Comparison of ENCODE assay signal across 11 cellular contexts in genomic region chr11:62925745-62926668, GRCh38. TPM values are rescaled to one million over a fixed set of nuclear protein-coding genes. Genes with fewer than 3 reads are reported as not detected.
A peak's percentile ranks its signal among the peaks of the same experiment; 100 is the strongest.
DNase-seq lines count a peak whose midpoint lies in the region; ATAC-seq and TF ChIP-seq lines count a peak whose summit lies in the region.
"Had no signal": no experiment of that assay in that cellular context is flagged by ENCODE, and none has a peak within 500 bp of the region (broad histone marks: within the 10 kb centered on the region; RNA-seq: fewer than 3 reads in every experiment).

No MANE protein-coding gene starts in this region.

- peaks cover 64% of the 10 kb centered on the region for H3K4me1 Mint-ChIP-seq in nephron

- peaks cover 89% of the 10 kb centered on the region for H3K27me3 Mint-ChIP-seq in nephron (ENCODE audit: low read depth)

- 5% methylated on average over 71 of the region's 71 CpGs for WGBS in urinary bladder

- H3K27ac Mint-ChIP-seq in nephron, result no peak overlapping the region
- H3K27ac Mint-ChIP-seq: T-helper 1 cell treated with Interleukin-12 subunit alpha and Interleukin-12 subunit beta and Interleukin-4 antibody, amounts not matched to agents 30 μg/mL and 1 μg/mL, for 36 hours had no signal

- H3K36me3 ChIP-seq in urinary bladder (ENCODE audit: insufficient read depth), result no peaks in the 10 kb centered on the region

- no peaks in the 10 kb centered on the region for H3K36me3 Mint-ChIP-seq in nephron (ENCODE audit: low read depth)

- ATAC-seq in Right ventricle myocardium superior (ENCODE audit: poor library complexity) (peak; percentile 19), Right ventricle myocardium inferior (no peak)

- H3K4me3 ChIP-seq in fibroblast of pulmonary artery (replicated peaks; ENCODE audit: low read depth, low read length), result peak overlapping the region; percentile 30
- H3K4me3 ChIP-seq in urinary bladder (ENCODE audit: low read depth, low read length), result peak overlapping the region; percentile 8

- peak overlapping the region; percentile 44 to 70 (median 69) for H3K4me3 Mint-ChIP-seq in nephron
- H3K4me3 Mint-ChIP-seq: T-helper 1 cell treated with Interleukin-12 subunit alpha and Interleukin-12 subunit beta and Interleukin-4 antibody, amounts not matched to agents 30 μg/mL and 1 μg/mL, for 36 hours had no signal

- intact Hi-C loops in Right ventricle myocardium superior (cut with DNase I) (no loop called here), Right ventricle myocardium inferior (cut with DNase I) (loop anchor here (2.0 kb wide), 1 partner anchor 17 kb away; no protein-coding TSS in a partner anchor)

- DNase-seq in Right ventricle myocardium superior, result no peak
- no peak for DNase-seq in Right ventricle myocardium inferior (ENCODE audit: missing footprints)
- DNase-seq in fibroblast of pulmonary artery (ENCODE audit: low read depth), result no peak
- no peak for DNase-seq in NCI-H1092 treated with DMSO at 0.1 percent for 48 hours (lab: John Stamatoyannopoulos, UW)
- DNase-seq in NCI-H2081 treated with DMSO at 0.1 percent for 48 hours (lab: John Stamatoyannopoulos, UW), result no peak
- no peak for DNase-seq in cerebellum (ENCODE audit: low spot score)
- DNase-seq: anterior cingulate cortex, NCI-H1436 treated with DMSO at 0.1 percent for 48 hours had no signal

- no peaks in the 10 kb centered on the region for H3K9me3 Mint-ChIP-seq in nephron
- H3K9me3 Mint-ChIP-seq: T-helper 1 cell treated with Interleukin-12 subunit alpha and Interleukin-12 subunit beta and Interleukin-4 antibody, amounts not matched to agents 30 μg/mL and 1 μg/mL, for 36 hours had no signal

- TF ChIP-seq CTCF in fibroblast of pulmonary artery (IDR thresholded peaks at IDR 0.05; ENCODE audit: low read length, missing control alignments) (no peak), nephron (IDR thresholded peaks at IDR 0.05; ENCODE audit: unreplicated experiment in 3 of 3) (no peak)

- no peak overlapping the region for H3K27ac ChIP-seq in urinary bladder (ENCODE audit: low read depth)

- H3K4me1 ChIP-seq in urinary bladder (ENCODE audit: insufficient read depth), result no peaks in the 10 kb centered on the region

RNA-seq across cellular contexts. Expression of gene CHRM1, which starts 4.8 kb away (rescaled TPM):
- total RNA-seq in Right ventricle myocardium superior (not detected), Right ventricle myocardium inferior (not detected), urinary bladder (0.53 TPM), cerebellum (not detected)
- polyA plus RNA-seq in urinary bladder, result 0.46 TPM

RNA-seq across cellular contexts. Expression of gene SLC3A2, which starts 45.3 kb away (rescaled TPM):
- 32.9 TPM for total RNA-seq in Right ventricle myocardium superior
- 39.7 TPM for total RNA-seq in Right ventricle myocardium inferior
- total RNA-seq in urinary bladder, result 45.0 TPM
- polyA plus RNA-seq in urinary bladder, result 126 TPM
- 64.1 TPM for total RNA-seq in cerebellum

RNA-seq across cellular contexts. Expression of gene SLC22A6, which starts 58.8 kb away (rescaled TPM):
- not detected for total RNA-seq in Right ventricle myocardium superior
- total RNA-seq in Right ventricle myocardium inferior, result not detected
- not detected for total RNA-seq in urinary bladder
- polyA plus RNA-seq in urinary bladder, result not detected
- total RNA-seq in cerebellum, result 7.2 TPM
